In genomic region chr2:149587220-149587949, GRCh38 we compare ENCODE assay signal across 1 cellular context.
A peak's percentile ranks its signal among the peaks of the same experiment; 100 is the strongest.
TF ChIP-seq lines count a peak whose summit lies in the region.

Gene MMADHC (minus strand): TSS chr2:149587775. CDS start chr2:149587097, 678 bp downstream.

TF ChIP-seq in K562, 482 proteins besides CTCF, POLR2A, EP300 and RAD21 (continued from another document):
- TF ChIP-seq CTCFL (IDR thresholded peaks at IDR 0.05; ENCODE audit: borderline replicate concordance, insufficient read depth, low read depth, low read length, poor library complexity, severe bottlenecking) (no peak), PPARD (CRISPR knock-in tag; IDR thresholded peaks at IDR 0.05) (no peak), ZNF551 (CRISPR knock-in tag; IDR thresholded peaks at IDR 0.05) (no peak), ZNF347 (CRISPR knock-in tag; IDR thresholded peaks at IDR 0.05; ENCODE audit: low read depth) (no peak), KHSRP (IDR thresholded peaks at IDR 0.05) (no peak), ZBTB7A (IDR thresholded peaks at IDR 0.05; ENCODE audit: borderline replicate concordance, control insufficient read depth, low read depth, low read length) (peak; percentile 33; the same call in 1 of the 2 replicates), ZC3H11A (IDR thresholded peaks at IDR 0.05; ENCODE audit: low read depth, low read length) (no peak; the same call in 1 of the 2 replicates), POLR2AphosphoS5 (IDR thresholded peaks at IDR 0.05; ENCODE audit: control insufficient read depth, insufficient read depth, low read depth, low read length) (peak; percentile 97), ZMIZ1 (IDR thresholded peaks at IDR 0.05; ENCODE audit: low read depth in 2 of 2, low read length in 2 of 2) (peak; percentile 41 to 89; a peak in 2 of 4 replicates), ZNF184 (CRISPR knock-in tag; IDR thresholded peaks at IDR 0.05) (no peak), ZNF431 (CRISPR knock-in tag; IDR thresholded peaks at IDR 0.05) (0 out of 2 replicates have a peak, but pooled peaks have one; percentile 29), SREBF2 (CRISPR knock-in tag; IDR thresholded peaks at IDR 0.05) (no peak), ZNF263 (CRISPR knock-in tag; IDR thresholded peaks at IDR 0.05; ENCODE audit: borderline replicate concordance) (peak; percentile 71), ZSCAN32 (CRISPR knock-in tag; IDR thresholded peaks at IDR 0.05) (no peak), NR3C1 (CRISPR knock-in tag; IDR thresholded peaks at IDR 0.05) (no peak), STAT5A (IDR thresholded peaks at IDR 0.05; ENCODE audit: borderline replicate concordance, low read length) (peak; percentile 31; the same call in 1 of the 2 replicates), ZKSCAN8 (CRISPR knock-in tag; IDR thresholded peaks at IDR 0.05) (no peak), CREB3 (tag; conservative IDR thresholded peaks at IDR 0.05; ENCODE audit: low read depth) (no peak), GTF2E2 (tag; IDR thresholded peaks at IDR 0.05) (peak; percentile 96; the same call in 1 of the 2 replicates), ZBTB49 (CRISPR knock-in tag; IDR thresholded peaks at IDR 0.05; ENCODE audit: borderline replicate concordance) (no peak), HNRNPLL (IDR thresholded peaks at IDR 0.05; ENCODE audit: low read depth, low read length, poor library complexity, severe bottlenecking) (peak; percentile 86), PRPF4 (IDR thresholded peaks at IDR 0.05; ENCODE audit: insufficient read depth, low read depth, low read length, poor library complexity, severe bottlenecking) (no peak), ZNF518B (CRISPR knock-in tag; IDR thresholded peaks at IDR 0.05) (no peak), CC2D1A (IDR thresholded peaks at IDR 0.05) (peak; percentile 82), E2F5 (CRISPR knock-in tag; IDR thresholded peaks at IDR 0.05) (peak; percentile 81; the same call in 1 of the 2 replicates), ZNF384 (IDR thresholded peaks at IDR 0.05; ENCODE audit: low read depth, low read length) (no peak), ZNF316 (IDR thresholded peaks at IDR 0.05) (peak; percentile 62), DDX20 (tag; IDR thresholded peaks at IDR 0.05; ENCODE audit: low read depth) (no peak), DPF2 (IDR thresholded peaks at IDR 0.05) (peak; percentile 44; the same call in 1 of the 2 replicates), TEAD2 (tag; IDR thresholded peaks at IDR 0.05) (no peak), ZNF224 (CRISPR knock-in tag; IDR thresholded peaks at IDR 0.05) (no peak), ZNF586 (CRISPR knock-in tag; conservative IDR thresholded peaks at IDR 0.05) (no peak), NR2C2 (CRISPR knock-in tag; IDR thresholded peaks at IDR 0.05) (peak; percentile 32; the same call in 1 of the 2 replicates), NR2C2 (tag; IDR thresholded peaks at IDR 0.05) (peak; percentile 89), PHB2 (IDR thresholded peaks at IDR 0.05; ENCODE audit: low read depth) (no peak), ZNF134 (CRISPR knock-in tag; conservative IDR thresholded peaks at IDR 0.05) (0 out of 2 replicates have a peak, but pooled peaks have one; percentile 27), PHB (CRISPR knock-in tag; IDR thresholded peaks at IDR 0.05) (0 out of 2 replicates have a peak, but pooled peaks have one; percentile 7), TBL1XR1 (IDR thresholded peaks at IDR 0.05; ENCODE audit: low read length in 2 of 2) (no peak), RUNX1 (IDR thresholded peaks at IDR 0.05; ENCODE audit: low read depth) (no peak), EWSR1 (IDR thresholded peaks at IDR 0.05; ENCODE audit: borderline replicate concordance, low read depth, partially characterized antibody) (no peak), TGIF2 (CRISPR knock-in tag; IDR thresholded peaks at IDR 0.05) (no peak), ELK1 (CRISPR knock-in tag; IDR thresholded peaks at IDR 0.05) (no peak), TFAM (CRISPR knock-in tag; conservative IDR thresholded peaks at IDR 0.05) (no peak)
